ENCODE assay signal across 9 cellular contexts in the genomic region with DNA sequence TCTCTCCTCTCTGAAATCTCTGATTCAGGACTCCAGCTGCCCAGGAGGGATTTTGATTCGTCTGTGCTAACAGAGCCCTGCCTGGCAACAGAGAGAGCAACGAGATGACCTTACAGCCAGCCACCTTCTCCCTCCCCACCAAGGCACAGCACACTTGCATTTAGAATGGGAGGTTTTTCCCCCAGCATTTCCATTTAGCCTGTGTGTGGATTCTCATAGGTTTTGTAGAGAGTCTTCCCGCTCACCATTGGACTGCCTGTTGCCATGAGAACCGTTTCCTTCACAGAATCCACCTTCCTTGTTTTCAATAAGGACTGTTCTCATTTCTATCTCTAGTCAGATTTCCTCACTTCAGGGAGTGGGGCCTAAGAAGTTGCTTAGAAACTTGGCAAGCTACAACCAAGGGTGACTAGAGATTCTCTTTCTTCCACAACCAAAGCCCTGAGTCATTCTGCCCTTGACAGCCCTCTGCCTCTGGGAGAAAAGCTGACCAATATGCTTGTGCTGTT. TPM values are rescaled to one million over a fixed set of nuclear protein-coding genes. Genes with fewer than 3 reads are reported as not detected.
DNase-seq lines count a peak whose midpoint lies in the region; ATAC-seq lines count a peak whose summit lies in the region.
"Had no signal": no experiment of that assay in that cellular context is flagged by ENCODE, and none has a peak within 500 bp of the region (broad histone marks: within the 10 kb centered on the region; RNA-seq: fewer than 3 reads in every experiment).

No MANE protein-coding gene starts in this region.

- H3K27ac ChIP-seq in temporal lobe (ENCODE audit: low read depth, low read length): peak overlapping the region; percentile 33

- POLR2A ChIA-PET in activated CD8-positive, alpha-beta T cell treated with anti-CD3 and anti-CD28 coated beads, Interleukin-2, amount 10 ng/mL, durations not matched to agents 7 days and 5 days (lab: Charles Lee): interaction anchor here (0.6 kb wide), 1 partner anchor 834 kb away, joined by 3 read pairs; no protein-coding TSS in a partner anchor

- CTCF ChIA-PET in activated CD8-positive, alpha-beta T cell treated with anti-CD3 and anti-CD28 coated beads, Interleukin-2, amount 10 ng/mL, durations not matched to agents 7 days and 5 days (lab: Charles Lee): interaction anchor here (1.4 to 5.9 kb wide), 6 partner anchors 8 to 199 kb away, joined by 3 to 94 read pairs (median 7); a partner anchor contains a TSS

- ATAC-seq in activated naive CD4-positive, alpha-beta T cell treated with anti-CD3 and anti-CD28 coated beads, Interleukin-2, amount 50 U/mL, for 72 hours: peak; percentile 25 to 33
- ATAC-seq in activated CD8-positive, alpha-beta T cell treated with anti-CD3 and anti-CD28 coated beads, Interleukin-2, amount 10 ng/mL, durations not matched to agents 7 days and 5 days: no peak
- ATAC-seq in HG02571 (IDR thresholded peaks at IDR 0.05; ENCODE audit: unreplicated experiment): no peak

- H3K4me1 Mint-ChIP-seq in activated CD8-positive, alpha-beta T cell treated with anti-CD3 and anti-CD28 coated beads, Interleukin-2, amount 10 ng/mL, durations not matched to agents 7 days and 5 days (ENCODE audit: low read depth): peaks cover 67% of the 10 kb centered on the region

- H3K9me3 Mint-ChIP-seq in activated naive CD4-positive, alpha-beta T cell treated with anti-CD3 and anti-CD28 coated beads, Interleukin-2, amount 50 U/mL, for 72 hours: no peaks in the 10 kb centered on the region
- H3K9me3 Mint-ChIP-seq in activated CD8-positive, alpha-beta T cell treated with anti-CD3 and anti-CD28 coated beads, Interleukin-2, amount 10 ng/mL, durations not matched to agents 7 days and 5 days (ENCODE audit: insufficient read depth): no peaks in the 10 kb centered on the region

- H3K27me3 Mint-ChIP-seq in activated CD8-positive, alpha-beta T cell treated with anti-CD3 and anti-CD28 coated beads, Interleukin-2, amount 10 ng/mL, durations not matched to agents 7 days and 5 days (ENCODE audit: low read depth): no peaks in the 10 kb centered on the region

- no peak for DNase-seq in activated naive CD4-positive, alpha-beta T cell treated with anti-CD3 and anti-CD28 coated beads, Interleukin-2, amount 50 U/mL, for 72 hours (ENCODE audit: low spot score in 2 of 2)
- no peak for DNase-seq in activated naive CD4-positive, alpha-beta T cell treated with anti-CD3 and anti-CD28 coated beads, Interleukin-2, amount 50 U/mL, for 16 hours
- no peak for DNase-seq in activated CD8-positive, alpha-beta T cell treated with anti-CD3 and anti-CD28 coated beads, Interleukin-2, amount 10 ng/mL, durations not matched to agents 7 days and 5 days
- peak; percentile 64 for DNase-seq in glomerular visceral epithelial cell (ENCODE audit: extremely low spot score)
- DNase-seq in iPS-NIHi11 (ENCODE audit: low spot score): no peak
- DNase-seq in 8988T: no peak
- DNase-seq: effector memory CD4-positive, alpha-beta T cell had no signal

- no peak overlapping the region for H3K4me3 Mint-ChIP-seq in activated CD8-positive, alpha-beta T cell treated with anti-CD3 and anti-CD28 coated beads, Interleukin-2, amount 10 ng/mL, durations not matched to agents 7 days and 5 days

- H3K27ac Mint-ChIP-seq in activated naive CD4-positive, alpha-beta T cell treated with anti-CD3 and anti-CD28 coated beads, Interleukin-2, amount 50 U/mL, for 72 hours: peak overlapping the region; percentile 13 to 64
- peak overlapping the region; percentile 18 for H3K27ac Mint-ChIP-seq in activated CD8-positive, alpha-beta T cell treated with anti-CD3 and anti-CD28 coated beads, Interleukin-2, amount 10 ng/mL, durations not matched to agents 7 days and 5 days

- H3K36me3 Mint-ChIP-seq in activated naive CD4-positive, alpha-beta T cell treated with anti-CD3 and anti-CD28 coated beads, Interleukin-2, amount 50 U/mL, for 72 hours: no peaks in the 10 kb centered on the region
- H3K36me3 Mint-ChIP-seq in activated CD8-positive, alpha-beta T cell treated with anti-CD3 and anti-CD28 coated beads, Interleukin-2, amount 10 ng/mL, durations not matched to agents 7 days and 5 days (ENCODE audit: low read depth): peaks cover 11% of the 10 kb centered on the region

RNA-seq across cellular contexts. Expression of a gene that starts 5.8 kb away (rescaled TPM):
- total RNA-seq in activated naive CD4-positive, alpha-beta T cell treated with anti-CD3 and anti-CD28 coated beads, Interleukin-2, amount 50 U/mL, for 72 hours: 10 to 100 TPM in 1 of 2 donors, 1 to 10 TPM in 1; 4.5 to 40.7 TPM
- 10 to 100 TPM; 68.3 to 70.1 TPM for total RNA-seq in activated CD8-positive, alpha-beta T cell treated with anti-CD3 and anti-CD28 coated beads, Interleukin-2, amount 10 ng/mL, durations not matched to agents 7 days and 5 days
- total RNA-seq in temporal lobe: 0.98 TPM

RNA-seq across cellular contexts. Expression of a gene that starts 42.8 kb away (rescaled TPM):
- total RNA-seq in activated naive CD4-positive, alpha-beta T cell treated with anti-CD3 and anti-CD28 coated beads, Interleukin-2, amount 50 U/mL, for 72 hours: 100 to 1,000 TPM; 212 to 239 TPM
- 100 to 1,000 TPM; 192 to 195 TPM for total RNA-seq in activated CD8-positive, alpha-beta T cell treated with anti-CD3 and anti-CD28 coated beads, Interleukin-2, amount 10 ng/mL, durations not matched to agents 7 days and 5 days
- total RNA-seq in temporal lobe: 0.98 TPM

Comparison
In these comparisons a context has a peak if more than half of its experiments do, and no peak if none do; other contexts are left out.
1. ATAC-seq: peak in activated naive CD4-positive, alpha-beta T cell treated with anti-CD3 and anti-CD28 coated beads, Interleukin-2, amount 50 U/mL, for 72 hours (2 of 2); none in activated CD8-positive, alpha-beta T cell treated with anti-CD3 and anti-CD28 coated beads, Interleukin-2, amount 10 ng/mL, durations not matched to agents 7 days and 5 days (single experiment) and HG02571 (single experiment).
2. RNA of a gene that starts 42.8 kb away (total RNA-seq): 212 to 239 TPM in activated naive CD4-positive, alpha-beta T cell treated with anti-CD3 and anti-CD28 coated beads, Interleukin-2, amount 50 U/mL, for 72 hours and 192 to 195 TPM in activated CD8-positive, alpha-beta T cell treated with anti-CD3 and anti-CD28 coated beads, Interleukin-2, amount 10 ng/mL, durations not matched to agents 7 days and 5 days; 0.98 TPM in temporal lobe (single experiment); every median in the first group is over 10 times any median in the second.